22 cellular contexts compared by ENCODE assay signal in genomic region chr7:2782565-2782964, GRCh38.
DNase-seq lines count a peak whose midpoint lies in the region; ATAC-seq and TF ChIP-seq lines count a peak whose summit lies in the region.
"Had no signal": no experiment of that assay in that cellular context is flagged by ENCODE, and none has a peak within 500 bp of the region (broad histone marks: within the 10 kb centered on the region; RNA-seq: fewer than 3 reads in every experiment).

No MANE protein-coding gene starts in this region.

- no peaks in the 10 kb centered on the region for H3K27me3 ChIP-seq in breast epithelium
- H3K27me3 ChIP-seq: foreskin keratinocyte, right lobe of liver, upper lobe of right lung had no signal

- no TSS peak for BruUV-seq in MCF 10A (replicated peaks; lab: Mats Ljungman, UMichigan)

- H3K36me3 Mint-ChIP-seq in MCF 10A (ENCODE audit: insufficient read depth, unreplicated experiment), result no peaks in the 10 kb centered on the region
- no peaks in the 10 kb centered on the region for H3K36me3 Mint-ChIP-seq in T-helper 17 cell (ENCODE audit: low read depth)
- H3K36me3 Mint-ChIP-seq in activated naive CD8-positive, alpha-beta T cell treated with anti-CD3 and anti-CD28 coated beads, Interleukin-2, amount 50 U/mL, for 24 hours (ENCODE audit: low read depth), result peaks cover 15% of the 10 kb centered on the region
- peaks cover 33 to 52% of the 10 kb centered on the region in 2 donors for H3K36me3 Mint-ChIP-seq in stimulated activated naive B cell treated with anti-CD40 and anti-IgM and Interleukin-4, amounts not matched to agents 10 μg/mL and 1 μg/mL and 100 μg/mL, for 72 hours

- peaks cover 8% of the 10 kb centered on the region for H3K9me3 Mint-ChIP-seq in MCF 10A (ENCODE audit: unreplicated experiment)
- H3K9me3 Mint-ChIP-seq in activated naive CD8-positive, alpha-beta T cell treated with anti-CD3 and anti-CD28 coated beads, Interleukin-2, amount 50 U/mL, for 24 hours, result peaks cover 4% of the 10 kb centered on the region
- H3K9me3 Mint-ChIP-seq in stimulated activated naive B cell treated with anti-CD40 and anti-IgM and Interleukin-4, amounts not matched to agents 10 μg/mL and 1 μg/mL and 100 μg/mL, for 72 hours, result peaks cover 0 to 5% of the 10 kb centered on the region in 2 donors
- H3K9me3 Mint-ChIP-seq: CD8-positive, alpha-beta memory T cell had no signal

- no peak overlapping the region for H3K4me3 Mint-ChIP-seq in MCF 10A (ENCODE audit: unreplicated experiment)
- H3K4me3 Mint-ChIP-seq in T-helper 17 cell, result no peak overlapping the region
- peak overlapping the region; percentile 16 for H3K4me3 Mint-ChIP-seq in activated naive CD8-positive, alpha-beta T cell treated with anti-CD3 and anti-CD28 coated beads, Interleukin-2, amount 50 U/mL, for 24 hours
- peak overlapping the region in 1 of 2 donors; percentile 3 for H3K4me3 Mint-ChIP-seq in stimulated activated naive B cell treated with anti-CD40 and anti-IgM and Interleukin-4, amounts not matched to agents 10 μg/mL and 1 μg/mL and 100 μg/mL, for 72 hours
- H3K4me3 Mint-ChIP-seq: CD8-positive, alpha-beta memory T cell; naive thymus-derived CD4-positive, alpha-beta T cell had no signal

- CTCF ChIA-PET in MCF 10A (lab: Yijun Ruan, JAX), result interaction anchor here (0.7 kb wide), 1 partner anchor 299 kb away, joined by 3 read pairs; no protein-coding TSS in a partner anchor

- no peak for TF ChIP-seq POLR2A in breast epithelium (IDR thresholded peaks at IDR 0.05)

- no peak for DNase-seq in MCF 10A (ENCODE audit: unreplicated experiment)
- no peak for DNase-seq in breast epithelium (ENCODE audit: low spot score in 2 of 2)
- DNase-seq in T-helper 17 cell, result no peak
- DNase-seq in activated naive CD8-positive, alpha-beta T cell treated with anti-CD3 and anti-CD28 coated beads, Interleukin-2, amount 50 U/mL, for 24 hours, result no peak
- DNase-seq in stimulated activated naive B cell treated with anti-CD40 and anti-IgM and Interleukin-4, amounts not matched to agents 10 μg/mL and 1 μg/mL and 100 μg/mL, for 72 hours, result no peak
- no peak for DNase-seq in kidney tubule cell (ENCODE audit: low spot score)
- DNase-seq in UCSD-AML1 (lab: John Stamatoyannopoulos, UW; ENCODE audit: unreplicated experiment), result no peak
- no peak for DNase-seq in SW 1271 (lab: John Stamatoyannopoulos, UW)
- DNase-seq: amniotic stem cell; CD8-positive, alpha-beta memory T cell; foreskin keratinocyte; naive thymus-derived CD4-positive, alpha-beta T cell; NCI-H2029 treated with DMSO at 0.1 percent for 48 hours; NCI-H2227 treated with DMSO at 0.1 percent for 48 hours; NCI-H69; right lobe of liver; RPMI8226; stimulated activated CD4-positive, alpha-beta T cell treated with anti-CD3 and anti-CD28 coated beads, Interleukin-12 subunit alpha, Interleukin-12 subunit beta, amount 100 ng/mL, for 4 hours; upper lobe of right lung; WERI-Rb-1 had no signal

- H3K27me3 Mint-ChIP-seq in MCF 10A (ENCODE audit: insufficient read depth, unreplicated experiment) (no peaks in the 10 kb centered on the region), T-helper 17 cell (no peaks in the 10 kb centered on the region)
- H3K27me3 Mint-ChIP-seq in activated naive CD8-positive, alpha-beta T cell treated with anti-CD3 and anti-CD28 coated beads, Interleukin-2, amount 50 U/mL, for 24 hours, result no peaks in the 10 kb centered on the region
- H3K27me3 Mint-ChIP-seq in stimulated activated naive B cell treated with anti-CD40 and anti-IgM and Interleukin-4, amounts not matched to agents 10 μg/mL and 1 μg/mL and 100 μg/mL, for 72 hours, result no peaks in the 10 kb centered on the region
- H3K27me3 Mint-ChIP-seq: naive thymus-derived CD4-positive, alpha-beta T cell had no signal

- ATAC-seq in T-helper 17 cell, result no peak
- ATAC-seq in activated naive CD8-positive, alpha-beta T cell treated with anti-CD3 and anti-CD28 coated beads, Interleukin-2, amount 50 U/mL, for 24 hours, result peak; percentile 92
- ATAC-seq in stimulated activated naive B cell treated with anti-CD40 and anti-IgM and Interleukin-4, amounts not matched to agents 10 μg/mL and 1 μg/mL and 100 μg/mL, for 72 hours (replicated peaks), result no peak
- ATAC-seq: esophagus mucosa; foreskin keratinocyte; naive thymus-derived CD4-positive, alpha-beta T cell; right lobe of liver; upper lobe of right lung had no signal

- H3K4me1 Mint-ChIP-seq in MCF 10A (ENCODE audit: insufficient read depth, unreplicated experiment) (peaks cover 6% of the 10 kb centered on the region), T-helper 17 cell (peaks cover 7% of the 10 kb centered on the region)
- peaks cover 28% of the 10 kb centered on the region for H3K4me1 Mint-ChIP-seq in activated naive CD8-positive, alpha-beta T cell treated with anti-CD3 and anti-CD28 coated beads, Interleukin-2, amount 50 U/mL, for 24 hours
- peaks cover 22 to 38% of the 10 kb centered on the region in 2 donors for H3K4me1 Mint-ChIP-seq in stimulated activated naive B cell treated with anti-CD40 and anti-IgM and Interleukin-4, amounts not matched to agents 10 μg/mL and 1 μg/mL and 100 μg/mL, for 72 hours

- no peaks in the 10 kb centered on the region for H3K4me1 ChIP-seq in breast epithelium
- H3K4me1 ChIP-seq: foreskin keratinocyte, right lobe of liver had no signal

- H3K9me3 ChIP-seq in breast epithelium, result no peaks in the 10 kb centered on the region
- H3K9me3 ChIP-seq in T-helper 17 cell (ENCODE audit: control insufficient read depth, low read length, poor library complexity, severe bottlenecking), result no peaks in the 10 kb centered on the region
- H3K9me3 ChIP-seq: right lobe of liver, upper lobe of right lung had no signal

- no peak for TF ChIP-seq CTCF in MCF 10A (IDR thresholded peaks at IDR 0.05; ENCODE audit: unreplicated experiment)
- TF ChIP-seq CTCF in breast epithelium (IDR thresholded peaks at IDR 0.05), result no peak

- no peak overlapping the region for H3K27ac ChIP-seq in breast epithelium
- H3K27ac ChIP-seq: coronary artery, foreskin keratinocyte, right lobe of liver, upper lobe of right lung, WERI-Rb-1 had no signal

- intact Hi-C loops in MCF 10A (cut with micrococcal nuclease) (no loop called here), breast epithelium (cut with DNase I; ENCODE audit: low total_unique reads) (no loop called here)

- no peak overlapping the region for H3K4me3 ChIP-seq in breast epithelium
- H3K4me3 ChIP-seq: coronary artery, right lobe of liver, upper lobe of right lung had no signal

- H3K27ac Mint-ChIP-seq in MCF 10A (ENCODE audit: low read depth, unreplicated experiment) (peak overlapping the region; percentile 81), T-helper 17 cell (peak overlapping the region; percentile 42)
- H3K27ac Mint-ChIP-seq in activated naive CD8-positive, alpha-beta T cell treated with anti-CD3 and anti-CD28 coated beads, Interleukin-2, amount 50 U/mL, for 24 hours, result peak overlapping the region; percentile 56
- peak overlapping the region; percentile 11 for H3K27ac Mint-ChIP-seq in stimulated activated naive B cell treated with anti-CD40 and anti-IgM and Interleukin-4, amounts not matched to agents 10 μg/mL and 1 μg/mL and 100 μg/mL, for 72 hours

- no peaks in the 10 kb centered on the region for H3K36me3 ChIP-seq in breast epithelium
- H3K36me3 ChIP-seq: right lobe of liver, upper lobe of right lung had no signal

- POLR2A ChIA-PET in MCF 10A (lab: Yijun Ruan, JAX), result interaction anchor here (0.5 kb wide), 1 partner anchor 38 kb away, joined by 3 read pairs; no protein-coding TSS in a partner anchor

Comparison
In these comparisons a context has a peak if more than half of its experiments do, and no peak if none do; other contexts are left out.
1. H3K27ac Mint-ChIP-seq: peak in every context shown above with its lines; median percentile 81 in MCF 10A; 56 in activated naive CD8-positive, alpha-beta T cell treated with anti-CD3 and anti-CD28 coated beads, Interleukin-2, amount 50 U/mL, for 24 hours; 42 in T-helper 17 cell; 11 in stimulated activated naive B cell treated with anti-CD40 and anti-IgM and Interleukin-4, amounts not matched to agents 10 μg/mL and 1 μg/mL and 100 μg/mL, for 72 hours.